ENCODE assay signal across 9 cellular contexts in the genomic region with DNA sequence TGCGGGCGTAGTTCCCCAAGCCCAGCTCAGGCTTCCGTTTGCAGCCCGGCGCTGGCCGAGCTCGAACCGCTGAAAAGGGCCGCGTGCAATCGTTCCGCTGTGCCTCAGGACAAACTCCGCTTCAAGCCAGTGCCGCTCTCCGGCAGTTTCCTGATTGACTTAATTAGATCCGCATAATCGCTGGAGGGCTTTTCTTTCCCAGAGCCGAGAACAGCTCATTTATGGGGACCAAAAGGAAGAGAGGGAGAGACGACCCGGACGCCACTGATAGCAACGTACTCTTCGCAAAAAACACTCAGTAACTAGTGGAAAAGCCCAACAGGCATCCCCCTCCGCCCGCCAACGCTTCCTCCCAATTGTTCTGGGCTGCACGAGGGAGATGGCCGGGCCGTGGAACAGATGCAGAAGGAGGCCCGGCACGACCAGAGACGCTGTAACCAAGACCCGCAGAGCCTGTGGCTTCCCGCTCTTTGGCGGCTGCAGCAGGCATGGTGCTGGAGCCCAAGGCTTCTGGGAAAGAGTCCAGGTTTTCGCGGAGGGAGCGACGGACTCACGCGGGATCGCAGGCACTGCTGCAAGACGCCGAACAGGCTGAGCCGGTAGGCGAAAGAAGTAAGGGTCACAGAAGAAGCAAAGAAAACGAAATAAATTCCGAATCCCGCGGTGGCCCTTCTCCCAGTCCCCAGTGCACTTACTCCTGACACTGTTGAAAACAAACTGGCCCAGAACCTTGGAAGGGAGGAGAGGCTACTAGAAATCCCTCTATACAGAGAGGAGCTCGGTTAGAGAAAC. TPM values are rescaled to one million over a fixed set of nuclear protein-coding genes. Genes with fewer than 3 reads are reported as not detected.
DNase-seq lines count a peak whose midpoint lies in the region; ATAC-seq and TF ChIP-seq lines count a peak whose summit lies in the region.
"Had no signal": no experiment of that assay in that cellular context is flagged by ENCODE, and none has a peak within 500 bp of the region (broad histone marks: within the 10 kb centered on the region; RNA-seq: fewer than 3 reads in every experiment).

No MANE protein-coding gene starts in this region.

- CTCF ChIA-PET in naive thymus-derived CD4-positive, alpha-beta T cell (lab: Charles Lee) = interaction anchor here (0.9 to 3.4 kb wide), 5 partner anchors 8 to 292 kb away, joined by 3 to 16 read pairs (median 4); no protein-coding TSS in a partner anchor

- H3K9me3 Mint-ChIP-seq in endodermal cell = no peaks in the 10 kb centered on the region
- peaks cover 0 to 3% (median 0%) of the 10 kb centered on the region in 11 donors for H3K9me3 Mint-ChIP-seq in naive thymus-derived CD4-positive, alpha-beta T cell

- H3K4me3 ChIP-seq in endodermal cell (ENCODE audit: low read length) = peak overlapping the region; percentile 69
- H3K4me3 ChIP-seq in naive thymus-derived CD4-positive, alpha-beta T cell (ENCODE audit: low read length) = no peak overlapping the region

- DNase-seq in AG08396 (ENCODE audit: low spot score) (peak; percentile 68), MV-4-11 (lab: John Stamatoyannopoulos, UW) (peak; percentile 31), endodermal cell (peak; percentile 72), NCI-H2227 (lab: John Stamatoyannopoulos, UW; ENCODE audit: unreplicated experiment) (no peak)
- DNase-seq in naive thymus-derived CD4-positive, alpha-beta T cell = peak in 1 of 9 donors; percentile 17
- no peak for DNase-seq in activated CD4-positive, CD25-positive, alpha-beta regulatory T cell treated with anti-CD3 and anti-CD28 coated beads, Interleukin-2, amount 50 U/mL, for 72 hours

- no peak for TF ChIP-seq CTCF in endodermal cell (conservative IDR thresholded peaks at IDR 0.05)

- no peak for ATAC-seq in naive thymus-derived CD4-positive, alpha-beta T cell
- ATAC-seq in GM19035 (IDR thresholded peaks at IDR 0.05; ENCODE audit: unreplicated experiment) (no peak), HG03039 (IDR thresholded peaks at IDR 0.05; ENCODE audit: unreplicated experiment) (no peak)

- H3K36me3 ChIP-seq in endodermal cell (ENCODE audit: control insufficient read depth, insufficient read depth, low read length) = no peaks in the 10 kb centered on the region
- no peaks in the 10 kb centered on the region for H3K36me3 ChIP-seq in naive thymus-derived CD4-positive, alpha-beta T cell (ENCODE audit: control insufficient read depth in 2 of 3, insufficient read depth in 3 of 3, low read length in 3 of 3)

- H3K36me3 Mint-ChIP-seq in endodermal cell (ENCODE audit: low read depth) = no peaks in the 10 kb centered on the region
- H3K36me3 Mint-ChIP-seq in naive thymus-derived CD4-positive, alpha-beta T cell = peaks cover 0 to 18% (median 0%) of the 10 kb centered on the region in 5 donors

- POLR2A ChIA-PET in naive thymus-derived CD4-positive, alpha-beta T cell (lab: Charles Lee) = no interaction called here

- H3K9me3 ChIP-seq in endodermal cell (ENCODE audit: control insufficient read depth, low read length) = no peaks in the 10 kb centered on the region
- no peaks in the 10 kb centered on the region for H3K9me3 ChIP-seq in naive thymus-derived CD4-positive, alpha-beta T cell (ENCODE audit: control insufficient read depth in 2 of 3, low read length in 3 of 3)

- H3K4me1 Mint-ChIP-seq in endodermal cell = peaks cover 36% of the 10 kb centered on the region
- peaks cover 25 to 47% (median 39%) of the 10 kb centered on the region in 7 donors for H3K4me1 Mint-ChIP-seq in naive thymus-derived CD4-positive, alpha-beta T cell

- H3K27ac Mint-ChIP-seq in endodermal cell = no peak overlapping the region
- no peak overlapping the region for H3K27ac Mint-ChIP-seq in naive thymus-derived CD4-positive, alpha-beta T cell

- H3K4me1 ChIP-seq in endodermal cell (ENCODE audit: control insufficient read depth, insufficient read depth, low read length) = peaks cover 8% of the 10 kb centered on the region
- H3K4me1 ChIP-seq in naive thymus-derived CD4-positive, alpha-beta T cell (ENCODE audit: control insufficient read depth in 2 of 2, insufficient read depth in 2 of 2, low read length in 2 of 2) = peaks cover 8 to 39% of the 10 kb centered on the region in 2 donors

- intact Hi-C loops in naive thymus-derived CD4-positive, alpha-beta T cell (cut with micrococcal nuclease) = loop anchor here in 1 of 2 donors (10.0 kb wide), 1 partner anchor 939 kb away; no protein-coding TSS in a partner anchor

- H3K27ac ChIP-seq in endodermal cell (ENCODE audit: low read depth, low read length) = no peak overlapping the region
- no peak overlapping the region for H3K27ac ChIP-seq in naive thymus-derived CD4-positive, alpha-beta T cell (ENCODE audit: low read depth, low read length)

- H3K4me3 Mint-ChIP-seq in endodermal cell = peak overlapping the region; percentile 45
- H3K4me3 Mint-ChIP-seq in naive thymus-derived CD4-positive, alpha-beta T cell = peak overlapping the region; percentile 16 to 81 (median 72)

- peaks cover 80% of the 10 kb centered on the region for H3K27me3 Mint-ChIP-seq in endodermal cell (ENCODE audit: insufficient read depth)
- peaks cover 33 to 49% (median 35%) of the 10 kb centered on the region in 5 donors for H3K27me3 Mint-ChIP-seq in naive thymus-derived CD4-positive, alpha-beta T cell

- 1 to 4% methylated on average over 27 to 51 of the region's 51 CpGs for WGBS in endodermal cell (ENCODE audit: insufficient coverage in 1 of 2, insufficient read length in 1 of 2), 2 experiments

- no peak overlapping the region for H3K9ac ChIP-seq in endodermal cell (ENCODE audit: extremely low read depth, low read length, poor library complexity, severe bottlenecking)

- peaks cover 71% of the 10 kb centered on the region for H3K27me3 ChIP-seq in endodermal cell (ENCODE audit: control insufficient read depth, insufficient read depth, low read length, poor library complexity, severe bottlenecking)
- H3K27me3 ChIP-seq in naive thymus-derived CD4-positive, alpha-beta T cell (ENCODE audit: control insufficient read depth in 2 of 2, insufficient read depth in 2 of 2, low read length in 2 of 2) = peaks cover 0 to 25% of the 10 kb centered on the region in 2 donors

RNA-seq across cellular contexts. Expression of gene FOXD2, which starts 3.6 kb away (rescaled TPM):
- total RNA-seq in endodermal cell = under 1 TPM; 0.07 to 0.26 TPM
- 0.36 TPM for polyA plus RNA-seq in endodermal cell (2013, experiment 1 of 2)
- polyA plus RNA-seq in endodermal cell (2013, experiment 2 of 2) = 0.08 TPM
- total RNA-seq in naive thymus-derived CD4-positive, alpha-beta T cell = under 1 TPM; 0.16 to 0.59 (median 0.24) TPM
- under 1 TPM; 0.05 TPM for polyA plus RNA-seq in naive thymus-derived CD4-positive, alpha-beta T cell

RNA-seq across cellular contexts. Expression of gene FOXE3, which starts 18.2 kb away (rescaled TPM):
- total RNA-seq in endodermal cell = not detected
- 0.46 TPM for polyA plus RNA-seq in endodermal cell (2013, experiment 1 of 2)
- 0.29 TPM for polyA plus RNA-seq in endodermal cell (2013, experiment 2 of 2)
- total RNA-seq in naive thymus-derived CD4-positive, alpha-beta T cell = not detected
- not detected for polyA plus RNA-seq in naive thymus-derived CD4-positive, alpha-beta T cell
- total RNA-seq: T-helper 2 cell treated with Interferon-gamma antibody and Interleukin-4, amounts not matched to agents 100 ng/mL and 5 ng/mL, for 36 hours had no signal

Comparison
In these comparisons a context has a peak if more than half of its experiments do, and no peak if none do; other contexts are left out.
1. DNase-seq: peak in AG08396 (single experiment), MV-4-11 (single experiment) and endodermal cell (single experiment); none in NCI-H2227 (single experiment) and activated CD4-positive, CD25-positive, alpha-beta regulatory T cell treated with anti-CD3 and anti-CD28 coated beads, Interleukin-2, amount 50 U/mL, for 72 hours (single experiment).